ENCODE assay signal across 2 cellular contexts in the genomic region with DNA sequence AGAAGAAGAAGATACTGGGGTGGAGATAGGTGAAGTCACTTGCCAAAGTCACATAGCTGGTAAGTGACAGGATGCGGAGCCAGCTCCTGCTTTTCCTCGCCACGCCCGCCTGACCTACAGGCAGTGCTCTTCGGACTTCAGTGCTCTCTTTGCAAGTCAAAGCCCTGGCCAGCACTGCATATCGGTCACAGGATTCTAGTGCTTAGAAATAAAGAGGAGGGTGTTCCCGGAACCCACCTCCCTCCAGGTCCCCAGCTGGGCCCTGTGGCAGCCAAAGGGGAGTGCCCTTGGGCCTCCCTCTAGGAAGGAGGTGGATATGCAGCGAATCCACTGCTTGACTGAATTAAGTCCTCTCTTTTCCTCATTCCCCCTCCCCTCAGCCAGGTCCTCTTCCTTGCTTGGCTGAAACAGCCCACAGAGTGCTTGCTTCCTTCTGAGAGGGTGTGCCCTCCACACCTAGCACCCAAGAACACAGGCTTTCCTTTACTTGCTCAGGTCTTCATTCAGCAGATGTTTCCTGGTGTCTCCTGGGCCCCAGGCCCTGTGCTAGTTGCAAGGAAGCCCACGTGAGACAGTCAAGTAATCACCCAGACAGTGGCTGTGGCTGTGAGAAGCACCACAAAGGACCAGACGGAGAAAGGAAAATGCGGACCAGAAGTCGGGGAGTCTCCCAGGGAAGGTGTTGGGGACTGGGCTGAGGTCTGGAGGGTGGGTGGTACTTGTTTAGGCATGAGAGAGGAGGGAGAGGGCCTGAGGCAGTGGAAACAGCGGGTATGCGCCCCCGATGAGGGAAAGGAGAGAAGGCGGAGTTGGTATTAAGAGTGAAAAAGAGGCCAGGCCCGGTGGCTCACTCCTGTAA.
TF ChIP-seq lines count a peak whose summit lies in the region.

No MANE protein-coding gene starts in this region.

TF ChIP-seq in GM23338, 12 proteins besides CTCF, POLR2A, EP300 and RAD21 (continued from another document and continues in another):
- TF ChIP-seq, protein P1, sequence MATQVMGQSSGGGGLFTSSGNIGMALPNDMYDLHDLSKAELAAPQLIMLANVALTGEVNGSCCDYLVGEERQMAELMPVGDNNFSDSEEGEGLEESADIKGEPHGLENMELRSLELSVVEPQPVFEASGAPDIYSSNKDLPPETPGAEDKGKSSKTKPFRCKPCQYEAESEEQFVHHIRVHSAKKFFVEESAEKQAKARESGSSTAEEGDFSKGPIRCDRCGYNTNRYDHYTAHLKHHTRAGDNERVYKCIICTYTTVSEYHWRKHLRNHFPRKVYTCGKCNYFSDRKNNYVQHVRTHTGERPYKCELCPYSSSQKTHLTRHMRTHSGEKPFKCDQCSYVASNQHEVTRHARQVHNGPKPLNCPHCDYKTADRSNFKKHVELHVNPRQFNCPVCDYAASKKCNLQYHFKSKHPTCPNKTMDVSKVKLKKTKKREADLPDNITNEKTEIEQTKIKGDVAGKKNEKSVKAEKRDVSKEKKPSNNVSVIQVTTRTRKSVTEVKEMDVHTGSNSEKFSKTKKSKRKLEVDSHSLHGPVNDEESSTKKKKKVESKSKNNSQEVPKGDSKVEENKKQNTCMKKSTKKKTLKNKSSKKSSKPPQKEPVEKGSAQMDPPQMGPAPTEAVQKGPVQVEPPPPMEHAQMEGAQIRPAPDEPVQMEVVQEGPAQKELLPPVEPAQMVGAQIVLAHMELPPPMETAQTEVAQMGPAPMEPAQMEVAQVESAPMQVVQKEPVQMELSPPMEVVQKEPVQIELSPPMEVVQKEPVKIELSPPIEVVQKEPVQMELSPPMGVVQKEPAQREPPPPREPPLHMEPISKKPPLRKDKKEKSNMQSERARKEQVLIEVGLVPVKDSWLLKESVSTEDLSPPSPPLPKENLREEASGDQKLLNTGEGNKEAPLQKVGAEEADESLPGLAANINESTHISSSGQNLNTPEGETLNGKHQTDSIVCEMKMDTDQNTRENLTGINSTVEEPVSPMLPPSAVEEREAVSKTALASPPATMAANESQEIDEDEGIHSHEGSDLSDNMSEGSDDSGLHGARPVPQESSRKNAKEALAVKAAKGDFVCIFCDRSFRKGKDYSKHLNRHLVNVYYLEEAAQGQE (IDR thresholded peaks at IDR 0.05; ENCODE audit: unreplicated experiment), result no peak
- no peak for TF ChIP-seq NANOG (IDR thresholded peaks at IDR 0.05; ENCODE audit: borderline replicate concordance)
- no peak for TF ChIP-seq ZNF331 (CRISPR knock-in tag; IDR thresholded peaks at IDR 0.05; ENCODE audit: low read depth)
- TF ChIP-seq EZH2 (IDR thresholded peaks at IDR 0.05; ENCODE audit: low read depth, unreplicated experiment), result no peak
- no peak for TF ChIP-seq CREB1 (CRISPR knock-in tag; IDR thresholded peaks at IDR 0.05; ENCODE audit: low read depth)
- no peak for TF ChIP-seq EZH2phosphoT487 (IDR thresholded peaks at IDR 0.05; ENCODE audit: unreplicated experiment)
- TF ChIP-seq, protein P2, sequence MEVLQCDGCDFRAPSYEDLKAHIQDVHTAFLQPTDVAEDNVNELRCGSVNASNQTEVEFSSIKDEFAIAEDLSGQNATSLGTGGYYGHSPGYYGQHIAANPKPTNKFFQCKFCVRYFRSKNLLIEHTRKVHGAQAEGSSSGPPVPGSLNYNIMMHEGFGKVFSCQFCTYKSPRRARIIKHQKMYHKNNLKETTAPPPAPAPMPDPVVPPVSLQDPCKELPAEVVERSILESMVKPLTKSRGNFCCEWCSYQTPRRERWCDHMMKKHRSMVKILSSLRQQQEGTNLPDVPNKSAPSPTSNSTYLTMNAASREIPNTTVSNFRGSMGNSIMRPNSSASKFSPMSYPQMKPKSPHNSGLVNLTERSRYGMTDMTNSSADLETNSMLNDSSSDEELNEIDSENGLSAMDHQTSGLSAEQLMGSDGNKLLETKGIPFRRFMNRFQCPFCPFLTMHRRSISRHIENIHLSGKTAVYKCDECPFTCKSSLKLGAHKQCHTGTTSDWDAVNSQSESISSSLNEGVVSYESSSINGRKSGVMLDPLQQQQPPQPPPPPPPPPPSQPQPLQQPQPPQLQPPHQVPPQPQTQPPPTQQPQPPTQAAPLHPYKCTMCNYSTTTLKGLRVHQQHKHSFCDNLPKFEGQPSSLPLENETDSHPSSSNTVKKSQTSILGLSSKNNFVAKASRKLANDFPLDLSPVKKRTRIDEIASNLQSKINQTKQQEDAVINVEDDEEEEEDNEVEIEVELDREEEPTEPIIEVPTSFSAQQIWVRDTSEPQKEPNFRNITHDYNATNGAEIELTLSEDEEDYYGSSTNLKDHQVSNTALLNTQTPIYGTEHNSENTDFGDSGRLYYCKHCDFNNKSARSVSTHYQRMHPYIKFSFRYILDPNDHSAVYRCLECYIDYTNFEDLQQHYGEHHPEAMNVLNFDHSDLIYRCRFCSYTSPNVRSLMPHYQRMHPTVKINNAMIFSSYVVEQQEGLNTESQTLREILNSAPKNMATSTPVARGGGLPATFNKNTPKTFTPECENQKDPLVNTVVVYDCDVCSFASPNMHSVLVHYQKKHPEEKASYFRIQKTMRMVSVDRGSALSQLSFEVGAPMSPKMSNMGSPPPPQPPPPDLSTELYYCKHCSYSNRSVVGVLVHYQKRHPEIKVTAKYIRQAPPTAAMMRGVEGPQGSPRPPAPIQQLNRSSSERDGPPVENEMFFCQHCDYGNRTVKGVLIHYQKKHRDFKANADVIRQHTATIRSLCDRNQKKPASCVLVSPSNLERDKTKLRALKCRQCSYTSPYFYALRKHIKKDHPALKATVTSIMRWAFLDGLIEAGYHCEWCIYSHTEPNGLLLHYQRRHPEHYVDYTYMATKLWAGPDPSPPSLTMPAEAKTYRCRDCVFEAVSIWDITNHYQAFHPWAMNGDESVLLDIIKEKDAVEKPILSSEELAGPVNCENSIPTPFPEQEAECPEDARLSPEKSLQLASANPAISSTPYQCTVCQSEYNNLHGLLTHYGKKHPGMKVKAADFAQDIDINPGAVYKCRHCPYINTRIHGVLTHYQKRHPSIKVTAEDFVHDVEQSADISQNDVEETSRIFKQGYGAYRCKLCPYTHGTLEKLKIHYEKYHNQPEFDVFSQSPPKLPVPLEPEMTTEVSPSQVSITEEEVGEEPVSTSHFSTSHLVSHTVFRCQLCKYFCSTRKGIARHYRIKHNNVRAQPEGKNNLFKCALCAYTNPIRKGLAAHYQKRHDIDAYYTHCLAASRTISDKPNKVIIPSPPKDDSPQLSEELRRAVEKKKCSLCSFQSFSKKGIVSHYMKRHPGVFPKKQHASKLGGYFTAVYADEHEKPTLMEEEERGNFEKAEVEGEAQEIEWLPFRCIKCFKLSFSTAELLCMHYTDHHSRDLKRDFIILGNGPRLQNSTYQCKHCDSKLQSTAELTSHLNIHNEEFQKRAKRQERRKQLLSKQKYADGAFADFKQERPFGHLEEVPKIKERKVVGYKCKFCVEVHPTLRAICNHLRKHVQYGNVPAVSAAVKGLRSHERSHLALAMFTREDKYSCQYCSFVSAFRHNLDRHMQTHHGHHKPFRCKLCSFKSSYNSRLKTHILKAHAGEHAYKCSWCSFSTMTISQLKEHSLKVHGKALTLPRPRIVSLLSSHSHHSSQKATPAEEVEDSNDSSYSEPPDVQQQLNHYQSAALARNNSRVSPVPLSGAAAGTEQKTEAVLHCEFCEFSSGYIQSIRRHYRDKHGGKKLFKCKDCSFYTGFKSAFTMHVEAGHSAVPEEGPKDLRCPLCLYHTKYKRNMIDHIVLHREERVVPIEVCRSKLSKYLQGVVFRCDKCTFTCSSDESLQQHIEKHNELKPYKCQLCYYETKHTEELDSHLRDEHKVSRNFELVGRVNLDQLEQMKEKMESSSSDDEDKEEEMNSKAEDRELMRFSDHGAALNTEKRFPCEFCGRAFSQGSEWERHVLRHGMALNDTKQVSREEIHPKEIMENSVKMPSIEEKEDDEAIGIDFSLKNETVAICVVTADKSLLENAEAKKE (CRISPR knock-in tag; IDR thresholded peaks at IDR 0.05), result no peak

TF ChIP-seq in WTC11, 78 proteins besides CTCF, POLR2A, EP300 and RAD21 (continued from another document):
- TF ChIP-seq, protein P3, sequence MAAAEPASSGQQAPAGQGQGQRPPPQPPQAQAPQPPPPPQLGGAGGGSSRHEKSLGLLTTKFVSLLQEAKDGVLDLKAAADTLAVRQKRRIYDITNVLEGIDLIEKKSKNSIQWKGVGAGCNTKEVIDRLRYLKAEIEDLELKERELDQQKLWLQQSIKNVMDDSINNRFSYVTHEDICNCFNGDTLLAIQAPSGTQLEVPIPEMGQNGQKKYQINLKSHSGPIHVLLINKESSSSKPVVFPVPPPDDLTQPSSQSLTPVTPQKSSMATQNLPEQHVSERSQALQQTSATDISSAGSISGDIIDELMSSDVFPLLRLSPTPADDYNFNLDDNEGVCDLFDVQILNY (CRISPR knock-in tag; IDR thresholded peaks at IDR 0.05), result no peak
